12 cellular contexts compared by ENCODE assay signal in genomic region chr6:42417641-42418112, GRCh38. TPM values are rescaled to one million over a fixed set of nuclear protein-coding genes. Genes with fewer than 3 reads are reported as not detected.
DNase-seq lines count a peak whose midpoint lies in the region; ATAC-seq and TF ChIP-seq lines count a peak whose summit lies in the region.
"Had no signal": no experiment of that assay in that cellular context is flagged by ENCODE, and none has a peak within 500 bp of the region (broad histone marks: within the 10 kb centered on the region; RNA-seq: fewer than 3 reads in every experiment).

No MANE protein-coding gene starts in this region.

- no peak for TF ChIP-seq CTCF in dorsolateral prefrontal cortex (IDR thresholded peaks at IDR 0.05 in 54 of 56, conservative IDR thresholded peaks at IDR 0.05 in 2 of 56; ENCODE audit: low read depth in 1 of 56, partially characterized antibody in 56 of 56)

- H3K4me3 Mint-ChIP-seq in immature natural killer cell: peak overlapping the region; percentile 63 to 87 (median 77)

- peaks cover 2% of the 10 kb centered on the region for H3K4me1 ChIP-seq in right cardiac atrium (ENCODE audit: control insufficient read depth, insufficient read depth, low read length)
- H3K4me1 ChIP-seq: ascending aorta had no signal

- peak; percentile 14 for DNase-seq in A172 (ENCODE audit: low spot score)
- DNase-seq in MV-4-11 (lab: John Stamatoyannopoulos, UW): peak; percentile 66
- DNase-seq in activated T-cell treated with anti-CD3 and anti-CD28 coated beads for 24 hours (ENCODE audit: low read depth): peak; percentile 30
- peak; percentile 77 to 84 (median 80) for DNase-seq in immature natural killer cell
- no peak for DNase-seq in DMS53 (lab: John Stamatoyannopoulos, UW)
- DNase-seq in dorsolateral prefrontal cortex: no peak
- no peak for DNase-seq in right cardiac atrium
- DNase-seq in DMS 273 (lab: John Stamatoyannopoulos, UW; ENCODE audit: unreplicated experiment): no peak
- DNase-seq: H7, mammary epithelial cell had no signal

- intact Hi-C loops in dorsolateral prefrontal cortex (cut with DNase I): no loop called here
- intact Hi-C loops in right cardiac atrium (cut with DNase I): no loop called here

- H3K4me1 Mint-ChIP-seq in immature natural killer cell: peaks cover 39 to 72% of the 10 kb centered on the region in 2 donors

- no peaks in the 10 kb centered on the region for H3K27me3 ChIP-seq in dorsolateral prefrontal cortex
- no peaks in the 10 kb centered on the region for H3K27me3 ChIP-seq in right cardiac atrium (ENCODE audit: control insufficient read depth, insufficient read depth)
- H3K27me3 ChIP-seq: ascending aorta had no signal

- H3K27ac ChIP-seq in dorsolateral prefrontal cortex: peak overlapping the region in 2 of 59 donors; percentile 11 to 13
- H3K27ac ChIP-seq in right cardiac atrium (ENCODE audit: low read length): no peak overlapping the region
- H3K27ac ChIP-seq: ascending aorta had no signal

- ATAC-seq in right cardiac atrium: no peak

- H3K27me3 Mint-ChIP-seq in immature natural killer cell (ENCODE audit: low read depth in 3 of 3): peaks cover 4 to 5% (median 4%) of the 10 kb centered on the region in 3 donors

- 84% methylated on average over 5 of the region's 5 CpGs for WGBS in right cardiac atrium

- H3K9me3 Mint-ChIP-seq in immature natural killer cell: no peaks in the 10 kb centered on the region

- no peaks in the 10 kb centered on the region for H3K36me3 Mint-ChIP-seq in immature natural killer cell

- no peaks in the 10 kb centered on the region for H3K9me3 ChIP-seq in right cardiac atrium (ENCODE audit: control insufficient read depth, low read length)
- H3K9me3 ChIP-seq: ascending aorta had no signal

- H3K4me3 ChIP-seq in dorsolateral prefrontal cortex (no peak overlapping the region), right cardiac atrium (ENCODE audit: low read length) (no peak overlapping the region)
- H3K4me3 ChIP-seq: ascending aorta, skin epidermis had no signal

- H3K27ac Mint-ChIP-seq in immature natural killer cell: peak overlapping the region; percentile 45 to 92 (median 75)

RNA-seq across cellular contexts. Expression of gene TRERF1, which starts 34.0 kb away (rescaled TPM):
- 3.4 and 3.5 TPM in 2 replicates for total RNA-seq in A172 (2014; rRNA removed; shearing (Covaris generic))
- 1 to 10 TPM; 1.5 to 8.8 (median 2.1) TPM for polyA plus RNA-seq in immature natural killer cell
- 10 to 100 TPM in 105 of 120 experiments, 1 to 10 TPM in 15; 4.2 to 21.8 (median 13.7) TPM for total RNA-seq in dorsolateral prefrontal cortex
- 1 to 10 TPM; 2.1 to 3.1 (median 2.5) TPM for total RNA-seq in right cardiac atrium
- polyA plus RNA-seq in right cardiac atrium: 1.2 TPM

Comparison
In these comparisons a context has a peak if more than half of its experiments do, and no peak if none do; other contexts are left out.
1. DNase-seq: peak in A172 (single experiment), MV-4-11 (single experiment), activated T-cell treated with anti-CD3 and anti-CD28 coated beads for 24 hours (single experiment) and immature natural killer cell (3 of 3); none in DMS53 (single experiment), dorsolateral prefrontal cortex (0 of 10), right cardiac atrium (0 of 3) and DMS 273 (single experiment).